Comparison of ENCODE assay signal across 2 cellular contexts in genomic region chr14:105092912-105093425, GRCh38.
A peak's percentile ranks its signal among the peaks of the same experiment; 100 is the strongest.
TF ChIP-seq lines count a peak whose summit lies in the region.

No MANE protein-coding gene starts in this region.

TF ChIP-seq in HEK293, 187 proteins besides CTCF, POLR2A, EP300 and RAD21 (continued from another document and continues in another):
- no peak for TF ChIP-seq GLI4 (tag by site-specific recombination; IDR thresholded peaks at IDR 0.05)
- no peak for TF ChIP-seq ZNF529 (tag by site-specific recombination; IDR thresholded peaks at IDR 0.05; ENCODE audit: insufficient replicate concordance)
- no peak for TF ChIP-seq ZNF530 (tag by site-specific recombination; IDR thresholded peaks at IDR 0.05; ENCODE audit: low read depth)
- TF ChIP-seq SCRT1 (tag by site-specific recombination; IDR thresholded peaks at IDR 0.05; ENCODE audit: borderline replicate concordance), result no peak
- 0 out of 2 replicates have a peak, but pooled peaks have one; percentile 13 for TF ChIP-seq KLF1 (tag by site-specific recombination; IDR thresholded peaks at IDR 0.05)
- peak; percentile 53; the same call in 1 of the 2 replicates for TF ChIP-seq ZBTB48 (tag by site-specific recombination; IDR thresholded peaks at IDR 0.05)
- TF ChIP-seq, protein P1, sequence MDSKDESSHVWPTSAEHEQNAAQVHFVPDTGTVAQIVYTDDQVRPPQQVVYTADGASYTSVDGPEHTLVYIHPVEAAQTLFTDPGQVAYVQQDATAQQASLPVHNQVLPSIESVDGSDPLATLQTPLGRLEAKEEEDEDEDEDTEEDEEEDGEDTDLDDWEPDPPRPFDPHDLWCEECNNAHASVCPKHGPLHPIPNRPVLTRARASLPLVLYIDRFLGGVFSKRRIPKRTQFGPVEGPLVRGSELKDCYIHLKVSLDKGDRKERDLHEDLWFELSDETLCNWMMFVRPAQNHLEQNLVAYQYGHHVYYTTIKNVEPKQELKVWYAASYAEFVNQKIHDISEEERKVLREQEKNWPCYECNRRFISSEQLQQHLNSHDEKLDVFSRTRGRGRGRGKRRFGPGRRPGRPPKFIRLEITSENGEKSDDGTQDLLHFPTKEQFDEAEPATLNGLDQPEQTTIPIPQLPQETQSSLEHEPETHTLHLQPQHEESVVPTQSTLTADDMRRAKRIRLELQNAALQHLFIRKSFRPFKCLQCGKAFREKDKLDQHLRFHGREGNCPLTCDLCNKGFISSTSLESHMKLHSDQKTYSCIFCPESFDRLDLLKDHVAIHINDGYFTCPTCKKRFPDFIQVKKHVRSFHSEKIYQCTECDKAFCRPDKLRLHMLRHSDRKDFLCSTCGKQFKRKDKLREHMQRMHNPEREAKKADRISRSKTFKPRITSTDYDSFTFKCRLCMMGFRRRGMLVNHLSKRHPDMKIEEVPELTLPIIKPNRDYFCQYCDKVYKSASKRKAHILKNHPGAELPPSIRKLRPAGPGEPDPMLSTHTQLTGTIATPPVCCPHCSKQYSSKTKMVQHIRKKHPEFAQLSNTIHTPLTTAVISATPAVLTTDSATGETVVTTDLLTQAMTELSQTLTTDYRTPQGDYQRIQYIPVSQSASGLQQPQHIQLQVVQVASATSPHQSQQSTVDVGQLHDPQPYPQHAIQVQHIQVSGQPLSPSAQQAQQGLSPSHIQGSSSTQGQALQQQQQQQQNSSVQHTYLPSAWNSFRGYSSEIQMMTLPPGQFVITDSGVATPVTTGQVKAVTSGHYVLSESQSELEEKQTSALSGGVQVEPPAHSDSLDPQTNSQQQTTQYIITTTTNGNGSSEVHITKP (tag by site-specific recombination; IDR thresholded peaks at IDR 0.05), result peak; percentile 89
- peak; percentile 57; the same call in 1 of the 2 replicates for TF ChIP-seq ZNF423 (tag by site-specific recombination; IDR thresholded peaks at IDR 0.05)
- peak; percentile 83 for TF ChIP-seq ZNF335 (tag by site-specific recombination; conservative IDR thresholded peaks at IDR 0.05)
- TF ChIP-seq ZNF629 (tag by site-specific recombination; IDR thresholded peaks at IDR 0.05), result 0 out of 2 replicates have a peak, but pooled peaks have one; percentile 18
- TF ChIP-seq ZBTB10 (tag by site-specific recombination; IDR thresholded peaks at IDR 0.05), result peak; percentile 75; the same call in 1 of the 2 replicates
- no peak for TF ChIP-seq TRIM28 (IDR thresholded peaks at IDR 0.05; ENCODE audit: borderline replicate concordance, low read length)
- TF ChIP-seq ZNF600 (tag by site-specific recombination; IDR thresholded peaks at IDR 0.05), result 0 out of 2 replicates have a peak, but pooled peaks have one; percentile 20
- TF ChIP-seq ZBTB7A (tag by site-specific recombination; IDR thresholded peaks at IDR 0.05; ENCODE audit: low read depth), result 0 out of 2 replicates have a peak, but pooled peaks have one; percentile 35
- TF ChIP-seq ZBTB8A (tag by site-specific recombination; IDR thresholded peaks at IDR 0.05), result peak; percentile 70
- TF ChIP-seq KLF16 (tag by site-specific recombination; IDR thresholded peaks at IDR 0.05), result peak; percentile 20; the same call in 1 of the 2 replicates
- no peak for TF ChIP-seq MYNN (tag by site-specific recombination; IDR thresholded peaks at IDR 0.05; ENCODE audit: borderline replicate concordance)
- TF ChIP-seq KLF9 (tag by site-specific recombination; IDR thresholded peaks at IDR 0.05; ENCODE audit: low read depth), result 0 out of 2 replicates have a peak, but pooled peaks have one; percentile 20
- 0 out of 2 replicates have a peak, but pooled peaks have one; percentile 16 for TF ChIP-seq ZXDB (tag by site-specific recombination; IDR thresholded peaks at IDR 0.05)
- no peak for TF ChIP-seq ZNF449 (tag by site-specific recombination; IDR thresholded peaks at IDR 0.05)
- no peak for TF ChIP-seq ZNF354C (tag by site-specific recombination; IDR thresholded peaks at IDR 0.05; ENCODE audit: borderline replicate concordance, low read depth)
- TF ChIP-seq YY1 (tag by site-specific recombination; IDR thresholded peaks at IDR 0.05), result 0 out of 2 replicates have a peak, but pooled peaks have one; percentile 11
- TF ChIP-seq GLIS2 (tag by site-specific recombination; IDR thresholded peaks at IDR 0.05), result peak; percentile 81

TF ChIP-seq in K562, 482 proteins besides CTCF, POLR2A, EP300 and RAD21 (continued from another document):
- TF ChIP-seq, protein P2, sequence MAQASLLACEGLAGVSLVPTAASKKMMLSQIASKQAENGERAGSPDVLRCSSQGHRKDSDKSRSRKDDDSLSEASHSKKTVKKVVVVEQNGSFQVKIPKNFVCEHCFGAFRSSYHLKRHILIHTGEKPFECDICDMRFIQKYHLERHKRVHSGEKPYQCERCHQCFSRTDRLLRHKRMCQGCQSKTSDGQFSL (CRISPR knock-in tag; IDR thresholded peaks at IDR 0.05), result 0 out of 2 replicates have a peak, but pooled peaks have one; percentile 44
- TF ChIP-seq, protein P2 (tag; IDR thresholded peaks at IDR 0.05), result no peak
- TF ChIP-seq NRF1 (conservative IDR thresholded peaks at IDR 0.05 in 1 of 2, IDR thresholded peaks at IDR 0.05 in 1 of 2), result peak; percentile 83 to 85
